ENCODE assay signal across 7 cellular contexts in the genomic region with DNA sequence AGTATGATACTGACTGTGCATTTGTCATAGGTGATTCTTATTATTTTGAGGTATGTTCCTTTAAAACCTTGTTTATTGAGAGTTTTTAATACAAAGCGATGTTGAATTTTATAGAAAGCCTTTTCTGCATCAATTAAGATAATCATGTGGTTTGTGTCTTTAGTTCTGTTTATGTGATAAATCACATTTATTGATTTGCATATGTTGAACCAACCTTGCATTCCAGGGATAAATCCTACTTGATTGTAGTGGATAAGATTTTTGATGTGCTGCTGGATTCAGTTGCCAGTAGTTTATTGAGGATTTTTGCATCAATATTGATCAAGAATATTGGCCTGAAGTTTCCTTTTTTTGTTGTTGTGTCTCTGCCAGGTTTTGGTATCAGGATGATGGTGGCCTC.
"Had no signal": no experiment of that assay in that cellular context is flagged by ENCODE, and none has a peak within 500 bp of the region (broad histone marks: within the 10 kb centered on the region; RNA-seq: fewer than 3 reads in every experiment).

No MANE protein-coding gene starts in this region.

- H3K4me2 ChIP-seq: KMS-11 had no signal

- H3K27ac ChIP-seq: HL-60, KMS-11 had no signal

- H3K9ac ChIP-seq: KMS-11 had no signal

- DNase-seq: IMR-90, KBM-7, KG1 had no signal

- FAIRE-seq: HepG2, HTR-8/SVneo had no signal

- ATAC-seq: HepG2 had no signal
